24 cellular contexts compared by ENCODE assay signal in the genomic region with DNA sequence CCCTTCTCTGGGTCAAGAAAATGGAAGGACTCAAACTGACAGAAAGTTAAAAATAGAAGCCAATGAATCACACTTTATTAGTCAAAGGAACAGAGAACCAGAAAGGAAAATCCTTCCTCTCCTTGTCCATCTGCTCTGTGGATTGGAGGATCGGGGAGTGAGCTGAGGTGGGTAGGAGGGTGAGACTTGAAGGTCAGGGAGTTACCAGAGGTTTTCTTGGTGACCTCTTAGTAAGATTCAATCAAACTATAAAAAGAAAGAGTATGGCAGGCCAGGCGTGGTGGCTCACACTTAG. TPM values are rescaled to one million over a fixed set of nuclear protein-coding genes. Genes with fewer than 3 reads are reported as not detected.
DNase-seq lines count a peak whose midpoint lies in the region; FAIRE-seq and TF ChIP-seq lines count a peak whose summit lies in the region.
"Had no signal": no experiment of that assay in that cellular context is flagged by ENCODE, and none has a peak within 500 bp of the region (broad histone marks: within the 10 kb centered on the region; RNA-seq: fewer than 3 reads in every experiment).

No MANE protein-coding gene starts in this region.

- no peak overlapping the region for H3K4me3 Mint-ChIP-seq in CD8-positive, alpha-beta memory T cell
- H3K4me3 Mint-ChIP-seq: CD4-positive, alpha-beta T cell had no signal

- H3K27ac ChIP-seq in kidney (ENCODE audit: low read depth in 2 of 2, low read length in 2 of 2): no peak overlapping the region
- H3K27ac ChIP-seq in CD8-positive, alpha-beta memory T cell (ENCODE audit: low read depth, low read length): no peak overlapping the region
- H3K27ac ChIP-seq: A549; BLaER1 treated with 17β-estradiol and CSF1 and Interleukin-3, amounts not matched to agents 10 nM and 100 nM; SK-N-MC had no signal

- H3K9me3 Mint-ChIP-seq in CD8-positive, alpha-beta memory T cell: no peaks in the 10 kb centered on the region
- H3K9me3 Mint-ChIP-seq: CD4-positive, alpha-beta T cell had no signal

- H3K9ac ChIP-seq in iPS-15b (ENCODE audit: low read depth, low read length): no peak overlapping the region
- H3K9ac ChIP-seq in kidney (ENCODE audit: low read length in 2 of 2): no peak overlapping the region
- H3K9ac ChIP-seq: BLaER1 treated with 17β-estradiol and CSF1 and Interleukin-3, amounts not matched to agents 10 nM and 100 nM had no signal

- H3K36me3 ChIP-seq in iPS-15b (ENCODE audit: control insufficient read depth, insufficient read depth, low read length) (no peaks in the 10 kb centered on the region), kidney (ENCODE audit: control insufficient read depth in 1 of 2, insufficient read depth in 2 of 2, low read length in 2 of 2) (no peaks in the 10 kb centered on the region)
- H3K36me3 ChIP-seq in CD8-positive, alpha-beta memory T cell (ENCODE audit: insufficient read depth, low read length): no peaks in the 10 kb centered on the region
- H3K36me3 ChIP-seq: BLaER1 treated with 17β-estradiol and CSF1 and Interleukin-3, amounts not matched to agents 10 nM and 100 nM had no signal

- peaks cover 14 to 44% (median 19%) of the 10 kb centered on the region in 3 donors for H3K4me1 Mint-ChIP-seq in CD8-positive, alpha-beta memory T cell

- H3K4me3 ChIP-seq in iPS-15b (ENCODE audit: low read depth, low read length) (peak overlapping the region; percentile 22), kidney (ENCODE audit: low read length in 2 of 2) (no peak overlapping the region)
- no peak overlapping the region for H3K4me3 ChIP-seq in CD8-positive, alpha-beta memory T cell (ENCODE audit: low read length)
- H3K4me3 ChIP-seq: A549; BLaER1 treated with 17β-estradiol and CSF1 and Interleukin-3, amounts not matched to agents 10 nM and 100 nM; GM12878; SK-N-MC had no signal

- H3K27me3 ChIP-seq in iPS-15b (ENCODE audit: control insufficient read depth, insufficient read depth, low read length): peaks cover 99% of the 10 kb centered on the region
- peaks cover 81% of the 10 kb centered on the region for H3K27me3 ChIP-seq in CD8-positive, alpha-beta memory T cell (ENCODE audit: insufficient read depth, low read length, poor library complexity, severe bottlenecking)

- POLR2A ChIA-PET in CD8-positive, alpha-beta memory T cell (lab: Charles Lee): no interaction called here

- H3K4me1 ChIP-seq in iPS-15b (ENCODE audit: control insufficient read depth, insufficient read depth, low read length) (peaks cover 4% of the 10 kb centered on the region), kidney (ENCODE audit: control insufficient read depth in 1 of 2, insufficient read depth in 1 of 2, low read depth in 1 of 2, low read length in 2 of 2) (peaks cover 0 to 2% of the 10 kb centered on the region in 2 donors)
- peaks cover 9% of the 10 kb centered on the region for H3K4me1 ChIP-seq in CD8-positive, alpha-beta memory T cell (ENCODE audit: insufficient read depth, low read length)

- peaks cover 73 to 83% of the 10 kb centered on the region in 2 donors for H3K27me3 Mint-ChIP-seq in CD8-positive, alpha-beta memory T cell

- intact Hi-C loops in kidney (cut with DNase I): loop anchor here (5.0 kb wide), 1 partner anchor 46 kb away; no protein-coding TSS in a partner anchor

- no peak overlapping the region for H3K27ac Mint-ChIP-seq in CD8-positive, alpha-beta memory T cell
- H3K27ac Mint-ChIP-seq: CD4-positive, alpha-beta T cell had no signal

- H3K9me3 ChIP-seq in iPS-15b (ENCODE audit: control insufficient read depth, insufficient read depth, low read length) (no peaks in the 10 kb centered on the region), kidney (ENCODE audit: control insufficient read depth in 1 of 2, low read length in 2 of 2) (no peaks in the 10 kb centered on the region)
- H3K9me3 ChIP-seq in CD8-positive, alpha-beta memory T cell (ENCODE audit: low read length): no peaks in the 10 kb centered on the region
- H3K9me3 ChIP-seq: A549, Caco-2 had no signal

- DNase-seq in HCEC 1CT: peak; percentile 31
- DNase-seq in M059J (ENCODE audit: low read depth): peak; percentile 10
- no peak for DNase-seq in kidney
- no peak for DNase-seq in NOMO-1 treated with DMSO at 0.1 percent for 48 hours (lab: John Stamatoyannopoulos, UW; ENCODE audit: unreplicated experiment)
- no peak for DNase-seq in CD8-positive, alpha-beta memory T cell
- no peak for DNase-seq in stimulated activated CD4-positive, alpha-beta T cell treated with anti-CD3 and anti-CD28 coated beads, Interleukin-1b, Interleukin-23, amount 100 ng/mL, for 48 hours
- DNase-seq: AML-193; Caco-2; CD4-positive, alpha-beta T cell; EL; GDM1; IMR-90; KG1; NCI-H2029; NCI-H446 treated with DMSO at 0.1 percent for 48 hours; NCI-H526; SIG-M5 had no signal

- H3K36me3 Mint-ChIP-seq in CD8-positive, alpha-beta memory T cell: peaks cover 0 to 1% (median 0%) of the 10 kb centered on the region in 3 donors

- CTCF ChIA-PET in CD8-positive, alpha-beta memory T cell (lab: Charles Lee): interaction anchor here (1.6 to 9.3 kb wide), 6 partner anchors 9 to 57 kb away, joined by 6 to 287 read pairs (median 18); no protein-coding TSS in a partner anchor

- no peak for TF ChIP-seq CTCF in kidney (IDR thresholded peaks at IDR 0.05; ENCODE audit: borderline replicate concordance, extremely low read depth, insufficient read depth)

- no peak for FAIRE-seq in kidney (lab: Jason Lieb, UNC)
- FAIRE-seq: A549, GM12878 had no signal

RNA-seq across cellular contexts. Expression of gene TLX1, which starts 12.2 kb away (rescaled TPM):
- total RNA-seq in M059J (2014; rRNA removed; shearing (Covaris generic)): not detected in 2 replicates
- not detected for total RNA-seq in kidney
- polyA plus RNA-seq in kidney (ENCODE audit: insufficient read depth, low read depth, low replicate concordance): not detected
- not detected for total RNA-seq in CD8-positive, alpha-beta memory T cell
- polyA plus RNA-seq in CD8-positive, alpha-beta memory T cell: not detected
- total RNA-seq: CD4-positive, alpha-beta T cell; GM12878; H4; IMR-90; T-helper 1 cell treated with Interleukin-12 subunit alpha and Interleukin-12 subunit beta and Interleukin-4 antibody, amounts not matched to agents 30 ng/mL and 1 ng/mL, for 36 hours had no signal
- polyA plus RNA-seq: GM12878, IMR-90 had no signal

Comparison
In these comparisons a context has a peak if more than half of its experiments do, and no peak if none do; other contexts are left out.
1. DNase-seq: peak in HCEC 1CT (single experiment) and M059J (single experiment); none in kidney (single experiment), NOMO-1 treated with DMSO at 0.1 percent for 48 hours (single experiment), CD8-positive, alpha-beta memory T cell (0 of 5) and stimulated activated CD4-positive, alpha-beta T cell treated with anti-CD3 and anti-CD28 coated beads, Interleukin-1b, Interleukin-23, amount 100 ng/mL, for 48 hours (single experiment).